Comparison of ENCODE assay signal across 14 cellular contexts in the genomic region with DNA sequence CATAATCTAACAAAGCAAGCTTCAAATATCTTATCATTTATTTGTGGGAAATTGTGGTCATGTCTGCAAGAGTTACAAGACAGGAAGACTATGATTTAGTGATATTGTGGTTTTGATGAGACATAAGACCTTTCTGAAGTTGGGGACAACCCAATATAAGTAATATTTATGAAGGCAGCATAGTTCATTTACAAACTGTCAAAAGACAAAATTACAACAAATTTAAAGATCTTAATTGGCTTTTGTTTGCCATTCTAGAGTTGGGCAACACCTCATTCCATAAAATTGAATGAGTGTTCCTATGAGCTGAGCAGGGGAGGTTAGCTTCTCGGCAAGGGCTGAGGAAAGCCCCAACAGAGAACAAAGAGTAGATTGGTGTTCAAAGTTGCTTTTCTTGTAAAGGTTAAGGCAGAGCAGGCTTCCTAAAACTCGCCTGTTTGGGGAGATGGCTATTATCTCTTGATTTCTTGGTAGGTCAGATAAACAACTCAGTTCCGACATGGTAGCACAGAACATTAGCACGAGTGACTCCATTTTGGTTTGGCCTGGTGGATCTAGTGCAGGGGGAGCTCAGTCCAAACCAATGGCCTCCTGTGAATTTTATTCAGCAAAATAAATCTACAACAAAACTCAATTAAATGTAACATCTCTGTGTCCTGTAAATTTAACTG. TPM values are rescaled to one million over a fixed set of nuclear protein-coding genes. Genes with fewer than 3 reads are reported as not detected.
DNase-seq lines count a peak whose midpoint lies in the region; ATAC-seq and TF ChIP-seq lines count a peak whose summit lies in the region.
"Had no signal": no experiment of that assay in that cellular context is flagged by ENCODE, and none has a peak within 500 bp of the region (broad histone marks: within the 10 kb centered on the region; RNA-seq: fewer than 3 reads in every experiment).

No MANE protein-coding gene starts in this region.

- no peak for TF ChIP-seq CTCF in Panc1 (IDR thresholded peaks at IDR 0.05)

- H3K27me3 ChIP-seq in Panc1 (ENCODE audit: control insufficient read depth, insufficient read depth, low read length), result no peaks in the 10 kb centered on the region; the same call in 1 of the 2 replicates

- peaks cover 4% of the 10 kb centered on the region for H3K9me3 Mint-ChIP-seq in activated CD4-positive, alpha-beta T cell treated with anti-CD3 and anti-CD28 coated beads, Interleukin-2, amount 10 ng/mL, durations not matched to agents 24 days and 14 days
- no peaks in the 10 kb centered on the region for H3K9me3 Mint-ChIP-seq in stimulated activated memory B cell treated with anti-CD40 and anti-IgM and Interleukin-4, amounts not matched to agents 10 μg/mL and 1 μg/mL and 100 μg/mL, for 72 hours
- H3K9me3 Mint-ChIP-seq in activated CD8-positive, alpha-beta memory T cell treated with anti-CD3 and anti-CD28 coated beads, Interleukin-2, amount 10 ng/mL, durations not matched to agents 7 days and 5 days (ENCODE audit: low read depth), result no peaks in the 10 kb centered on the region
- H3K9me3 Mint-ChIP-seq: brain; natural killer cell treated with Interleukin-12 subunit alpha and Interleukin-12 subunit beta and Interleukin-15 and Interleukin-18, amount 100 ng/mL, for 72 hours had no signal

- intact Hi-C loops in activated CD4-positive, alpha-beta T cell treated with anti-CD3 and anti-CD28 coated beads, Interleukin-2, amount 10 ng/mL, durations not matched to agents 24 days and 14 days (cut with micrococcal nuclease), result no loop called here
- intact Hi-C loops in Panc1 (cut with micrococcal nuclease; ENCODE audit: unreplicated experiment), result no loop called here

- H3K27ac Mint-ChIP-seq in activated CD4-positive, alpha-beta T cell treated with anti-CD3 and anti-CD28 coated beads, Interleukin-2, amount 10 ng/mL, durations not matched to agents 24 days and 14 days, result peak overlapping the region; percentile 76
- peak overlapping the region; percentile 53 for H3K27ac Mint-ChIP-seq in stimulated activated memory B cell treated with anti-CD40 and anti-IgM and Interleukin-4, amounts not matched to agents 10 μg/mL and 1 μg/mL and 100 μg/mL, for 72 hours
- H3K27ac Mint-ChIP-seq in activated CD8-positive, alpha-beta memory T cell treated with anti-CD3 and anti-CD28 coated beads, Interleukin-2, amount 10 ng/mL, durations not matched to agents 7 days and 5 days, result no peak overlapping the region
- H3K27ac Mint-ChIP-seq: natural killer cell treated with Interleukin-12 subunit alpha and Interleukin-12 subunit beta and Interleukin-15 and Interleukin-18, amount 100 ng/mL, for 72 hours had no signal

- in situ Hi-C loops in Panc1 (cut with HindIII; ENCODE audit: low pct_unique_long_range_greater_than_20kb, low sequenced_read_pairs), result no loop called here

- no peaks in the 10 kb centered on the region for H3K9me3 ChIP-seq in Panc1 (ENCODE audit: control insufficient read depth, insufficient read depth, low read depth, low read length)

- peak overlapping the region; percentile 36 for H3K4me3 Mint-ChIP-seq in activated CD4-positive, alpha-beta T cell treated with anti-CD3 and anti-CD28 coated beads, Interleukin-2, amount 10 ng/mL, durations not matched to agents 24 days and 14 days
- H3K4me3 Mint-ChIP-seq in stimulated activated memory B cell treated with anti-CD40 and anti-IgM and Interleukin-4, amounts not matched to agents 10 μg/mL and 1 μg/mL and 100 μg/mL, for 72 hours, result no peak overlapping the region
- H3K4me3 Mint-ChIP-seq in activated CD8-positive, alpha-beta memory T cell treated with anti-CD3 and anti-CD28 coated beads, Interleukin-2, amount 10 ng/mL, durations not matched to agents 7 days and 5 days, result no peak overlapping the region
- H3K4me3 Mint-ChIP-seq: brain; natural killer cell treated with Interleukin-12 subunit alpha and Interleukin-12 subunit beta and Interleukin-15 and Interleukin-18, amount 100 ng/mL, for 72 hours had no signal

- no peak overlapping the region for H3K4me3 ChIP-seq in Panc1 (ENCODE audit: low read depth in 2 of 2, low read length in 2 of 2)
- H3K4me3 ChIP-seq: SK-N-MC had no signal

- no peaks in the 10 kb centered on the region for H3K36me3 ChIP-seq in Panc1 (ENCODE audit: control insufficient read depth, insufficient read depth, low read length)

- CTCF ChIA-PET in Panc1 (lab: Charles Lee) (no interaction called here), HEK293T (lab: Yijun Ruan, JAX) (no interaction called here)
- CTCF ChIA-PET in activated CD8-positive, alpha-beta memory T cell treated with anti-CD3 and anti-CD28 coated beads, Interleukin-2, amount 10 ng/mL, durations not matched to agents 7 days and 5 days (lab: Charles Lee), result no interaction called here

- H3K27me3 Mint-ChIP-seq in activated CD4-positive, alpha-beta T cell treated with anti-CD3 and anti-CD28 coated beads, Interleukin-2, amount 10 ng/mL, durations not matched to agents 24 days and 14 days, result peaks cover 8% of the 10 kb centered on the region
- H3K27me3 Mint-ChIP-seq in stimulated activated memory B cell treated with anti-CD40 and anti-IgM and Interleukin-4, amounts not matched to agents 10 μg/mL and 1 μg/mL and 100 μg/mL, for 72 hours, result no peaks in the 10 kb centered on the region
- H3K27me3 Mint-ChIP-seq in activated CD8-positive, alpha-beta memory T cell treated with anti-CD3 and anti-CD28 coated beads, Interleukin-2, amount 10 ng/mL, durations not matched to agents 7 days and 5 days, result peaks cover 14% of the 10 kb centered on the region

- no peak for DNase-seq in activated CD4-positive, alpha-beta T cell treated with anti-CD3 and anti-CD28 coated beads, Interleukin-2, amount 10 ng/mL, durations not matched to agents 24 days and 14 days
- DNase-seq in activated CD4-positive, alpha-beta T cell treated with anti-CD3 and anti-CD28 coated beads, Interleukin-2, amount 50 U/mL, for 1 hour, result no peak
- DNase-seq in Panc1 (ENCODE audit: low read depth, low spot score) (no peak), epithelial cell of prostate (ENCODE audit: low read depth, low spot score) (no peak), SHP77 treated with DMSO at 0.1 percent for 48 hours (lab: John Stamatoyannopoulos, UW) (no peak), HEK293T (ENCODE audit: extremely low spot score) (no peak)
- no peak for DNase-seq in activated CD8-positive, alpha-beta memory T cell treated with anti-CD3 and anti-CD28 coated beads, Interleukin-2, amount 10 ng/mL, durations not matched to agents 7 days and 5 days
- DNase-seq: activated CD8-positive, alpha-beta memory T cell treated with anti-CD3 and anti-CD28 coated beads for 24 hours; NCI-H2171 treated with DMSO at 0.1 percent for 48 hours; stimulated activated naive CD4-positive, alpha-beta T cell had no signal

- POLR2A ChIA-PET in Panc1 (lab: Charles Lee), result no interaction called here
- POLR2A ChIA-PET in HEK293T (lab: Yijun Ruan, JAX), result no interaction called here

- H3K4me1 ChIP-seq in Panc1 (ENCODE audit: control insufficient read depth, insufficient read depth, low read length), result peaks cover 24% of the 10 kb centered on the region

- H3K27ac ChIP-seq in Panc1 (ENCODE audit: low read length) (peak overlapping the region; percentile 73), epithelial cell of prostate (peak overlapping the region; percentile 91)
- H3K27ac ChIP-seq: SK-N-MC had no signal

- BruUV-seq in Panc1 (replicated peaks; lab: Mats Ljungman, UMichigan), result no TSS peak

- no peaks in the 10 kb centered on the region for H3K36me3 Mint-ChIP-seq in activated CD4-positive, alpha-beta T cell treated with anti-CD3 and anti-CD28 coated beads, Interleukin-2, amount 10 ng/mL, durations not matched to agents 24 days and 14 days (ENCODE audit: low read depth)
- H3K36me3 Mint-ChIP-seq in stimulated activated memory B cell treated with anti-CD40 and anti-IgM and Interleukin-4, amounts not matched to agents 10 μg/mL and 1 μg/mL and 100 μg/mL, for 72 hours, result no peaks in the 10 kb centered on the region
- H3K36me3 Mint-ChIP-seq in activated CD8-positive, alpha-beta memory T cell treated with anti-CD3 and anti-CD28 coated beads, Interleukin-2, amount 10 ng/mL, durations not matched to agents 7 days and 5 days, result no peaks in the 10 kb centered on the region
- H3K36me3 Mint-ChIP-seq: brain; natural killer cell treated with Interleukin-12 subunit alpha and Interleukin-12 subunit beta and Interleukin-15 and Interleukin-18, amount 100 ng/mL, for 72 hours had no signal

- H3K4me1 Mint-ChIP-seq in activated CD4-positive, alpha-beta T cell treated with anti-CD3 and anti-CD28 coated beads, Interleukin-2, amount 10 ng/mL, durations not matched to agents 24 days and 14 days, result peaks cover 43% of the 10 kb centered on the region
- H3K4me1 Mint-ChIP-seq in stimulated activated memory B cell treated with anti-CD40 and anti-IgM and Interleukin-4, amounts not matched to agents 10 μg/mL and 1 μg/mL and 100 μg/mL, for 72 hours, result peaks cover 41% of the 10 kb centered on the region
- H3K4me1 Mint-ChIP-seq in activated CD8-positive, alpha-beta memory T cell treated with anti-CD3 and anti-CD28 coated beads, Interleukin-2, amount 10 ng/mL, durations not matched to agents 7 days and 5 days, result peaks cover 25% of the 10 kb centered on the region

- ATAC-seq in Panc1, result no peak
- no peak for ATAC-seq in stimulated activated memory B cell treated with anti-CD40 and anti-IgM and Interleukin-4, amounts not matched to agents 10 μg/mL and 1 μg/mL and 100 μg/mL, for 72 hours
- ATAC-seq in activated CD8-positive, alpha-beta memory T cell treated with anti-CD3 and anti-CD28 coated beads, Interleukin-2, amount 10 ng/mL, durations not matched to agents 7 days and 5 days, result no peak
- ATAC-seq: natural killer cell treated with Interleukin-12 subunit alpha and Interleukin-12 subunit beta and Interleukin-15 and Interleukin-18, amount 100 ng/mL, for 72 hours had no signal

TF ChIP-seq in HEK293T, 16 proteins besides CTCF, POLR2A, EP300 and RAD21:
- no peak for TF ChIP-seq ARNT (IDR thresholded peaks at IDR 0.05)
- no peak for TF ChIP-seq TARDBP (IDR thresholded peaks at IDR 0.05)
- TF ChIP-seq NFRKB (IDR thresholded peaks at IDR 0.05), result no peak
- no peak for TF ChIP-seq FOXK2 (IDR thresholded peaks at IDR 0.05)
- no peak for TF ChIP-seq L3MBTL2 (conservative IDR thresholded peaks at IDR 0.05)
- no peak for TF ChIP-seq HDGF (IDR thresholded peaks at IDR 0.05; ENCODE audit: borderline replicate concordance)

RNA-seq across cellular contexts. Expression of gene MMD, which starts 10.9 kb away (rescaled TPM):
- 21.7 and 23.4 TPM in 2 replicates for total RNA-seq in activated CD4-positive, alpha-beta T cell treated with anti-CD3 and anti-CD28 coated beads, Interleukin-2, amount 10 ng/mL, durations not matched to agents 24 days and 14 days
- total RNA-seq in Panc1 (2021; ENCODE audit: unreplicated experiment), result 26.9 TPM
- polyA plus RNA-seq in Panc1 (2012; ENCODE audit: insufficient read length), result 18.5 TPM
- total RNA-seq in activated CD8-positive, alpha-beta memory T cell treated with anti-CD3 and anti-CD28 coated beads, Interleukin-2, amount 10 ng/mL, durations not matched to agents 7 days and 5 days, result 10 to 100 TPM; 41.5 to 41.9 TPM
